ENCODE assay signal across 8 cellular contexts in genomic region chr11:9461068-9461759, GRCh38. TPM values are rescaled to one million over a fixed set of nuclear protein-coding genes. Genes with fewer than 3 reads are reported as not detected.
DNase-seq lines count a peak whose midpoint lies in the region; ATAC-seq and TF ChIP-seq lines count a peak whose summit lies in the region.

No MANE protein-coding gene starts in this region.

- TF ChIP-seq POLR2A in tibial nerve (IDR thresholded peaks at IDR 0.05) = peak; percentile 75 to 83

- peak; percentile 88 for DNase-seq in GM10266 (ENCODE audit: extremely low spot score)
- peak; percentile 52 for DNase-seq in HFF-Myc (ENCODE audit: extremely low read depth, low read depth)
- peak; percentile 95 for DNase-seq in NAMALWA (ENCODE audit: low spot score)
- peak; percentile 79 for DNase-seq in SKM-1 (lab: John Stamatoyannopoulos, UW; ENCODE audit: unreplicated experiment)
- DNase-seq in activated naive CD8-positive, alpha-beta T cell treated with anti-CD3 and anti-CD28 coated beads, Interleukin-2, amount 50 U/mL, for 24 hours = peak; percentile 79
- DNase-seq in Right ventricle myocardium superior = peak; percentile 93
- peak; percentile 73 to 80 for DNase-seq in tibial nerve (ENCODE audit: low spot score in 2 of 2)

- no peaks in the 10 kb centered on the region for H3K9me3 ChIP-seq in parathyroid adenoma (ENCODE audit: control insufficient read depth, low read length)
- H3K9me3 ChIP-seq in tibial nerve = no peaks in the 10 kb centered on the region

- WGBS in tibial nerve, 2 donors = 1% methylated on average over 14 to 36 of the region's 57 CpGs

- H3K27ac Mint-ChIP-seq in activated naive CD8-positive, alpha-beta T cell treated with anti-CD3 and anti-CD28 coated beads, Interleukin-2, amount 50 U/mL, for 24 hours = peak overlapping the region; percentile 99

- ATAC-seq in activated naive CD8-positive, alpha-beta T cell treated with anti-CD3 and anti-CD28 coated beads, Interleukin-2, amount 50 U/mL, for 24 hours = peak; percentile 63
- peak; percentile 86 for ATAC-seq in Right ventricle myocardium superior (ENCODE audit: poor library complexity)

- H3K9ac ChIP-seq in parathyroid adenoma = peak overlapping the region; percentile 89

- TF ChIP-seq EP300 in tibial nerve (IDR thresholded peaks at IDR 0.05) = peak in 1 of 2 donors; percentile 74

- peaks cover 34% of the 10 kb centered on the region for H3K4me1 Mint-ChIP-seq in activated naive CD8-positive, alpha-beta T cell treated with anti-CD3 and anti-CD28 coated beads, Interleukin-2, amount 50 U/mL, for 24 hours

- peak overlapping the region; percentile 97 for H3K4me3 Mint-ChIP-seq in activated naive CD8-positive, alpha-beta T cell treated with anti-CD3 and anti-CD28 coated beads, Interleukin-2, amount 50 U/mL, for 24 hours

- no peaks in the 10 kb centered on the region for H3K4me1 ChIP-seq in parathyroid adenoma
- peaks cover 0 to 22% (median 8%) of the 10 kb centered on the region in 4 donors for H3K4me1 ChIP-seq in tibial nerve

- H3K4me2 ChIP-seq in parathyroid adenoma (ENCODE audit: low read length) = peak overlapping the region; percentile 68

- H3K27me3 Mint-ChIP-seq in activated naive CD8-positive, alpha-beta T cell treated with anti-CD3 and anti-CD28 coated beads, Interleukin-2, amount 50 U/mL, for 24 hours = peaks cover 3% of the 10 kb centered on the region

- H3K9me3 Mint-ChIP-seq in activated naive CD8-positive, alpha-beta T cell treated with anti-CD3 and anti-CD28 coated beads, Interleukin-2, amount 50 U/mL, for 24 hours = no peaks in the 10 kb centered on the region

- intact Hi-C loops in Right ventricle myocardium superior (cut with DNase I) = no loop called here

- peaks cover 22% of the 10 kb centered on the region for H3K79me2 ChIP-seq in parathyroid adenoma

- H3K27ac ChIP-seq in parathyroid adenoma (peak overlapping the region; percentile 97), tibial nerve (peak overlapping the region; percentile 98 to 100 (median 99))

- H3K36me3 ChIP-seq in parathyroid adenoma (ENCODE audit: control insufficient read depth, insufficient read depth, low read length) = no peaks in the 10 kb centered on the region
- H3K36me3 ChIP-seq in tibial nerve = no peaks in the 10 kb centered on the region

- H3K4me3 ChIP-seq in HFF-Myc (replicated peaks; ENCODE audit: low read depth, low read length) (peak overlapping the region; percentile 89), parathyroid adenoma (ENCODE audit: low read depth, low read length) (peak overlapping the region; percentile 90), tibial nerve (peak overlapping the region; percentile 64 to 93 (median 76))

- H3K36me3 Mint-ChIP-seq in activated naive CD8-positive, alpha-beta T cell treated with anti-CD3 and anti-CD28 coated beads, Interleukin-2, amount 50 U/mL, for 24 hours (ENCODE audit: low read depth) = peaks cover 15% of the 10 kb centered on the region

- no peak for TF ChIP-seq CTCF in GM10266 (IDR thresholded peaks at IDR 0.05; ENCODE audit: control insufficient read depth, insufficient read depth, low read depth, missing control alignments)
- no peak for TF ChIP-seq CTCF in HFF-Myc (IDR thresholded peaks at IDR 0.05; ENCODE audit: low read depth, low read length, missing control alignments)
- TF ChIP-seq CTCF in parathyroid adenoma (IDR thresholded peaks at IDR 0.05) = no peak
- TF ChIP-seq CTCF in tibial nerve (IDR thresholded peaks at IDR 0.05) = peak in 2 of 5 experiments; percentile 36 to 40

- peak overlapping the region; percentile 86 for H2AFZ ChIP-seq in parathyroid adenoma

- no peaks in the 10 kb centered on the region for H3K27me3 ChIP-seq in parathyroid adenoma (ENCODE audit: control insufficient read depth, insufficient read depth, low read length)
- H3K27me3 ChIP-seq in tibial nerve = no peaks in the 10 kb centered on the region

RNA-seq across cellular contexts. Expression of gene ZNF143, which starts 0.4 kb away (rescaled TPM):
- total RNA-seq in Right ventricle myocardium superior (25.3 TPM), tibial nerve (10 to 100 TPM; 14.0 to 40.9 (median 23.8) TPM)

Comparison
In these comparisons a context has a peak if more than half of its experiments do, and no peak if none do; other contexts are left out.
1. Peak in every context shown above with its lines: DNase-seq, ATAC-seq, H3K4me3 ChIP-seq and H3K27ac ChIP-seq.